Comparison of ENCODE assay signal across 1 cellular context in genomic region chr17:78355045-78355641, GRCh38.
TF ChIP-seq lines count a peak whose summit lies in the region.

No MANE protein-coding gene starts in this region.

TF ChIP-seq in HepG2, 621 proteins besides CTCF, POLR2A, EP300 and RAD21 (continued from another document):
- TF ChIP-seq AHDC1 (CRISPR knock-in tag; IDR thresholded peaks at IDR 0.05; ENCODE audit: borderline replicate concordance) (peak; percentile 70; the same call in 1 of the 2 replicates), HDAC1 (CRISPR knock-in tag; IDR thresholded peaks at IDR 0.05) (peak; percentile 42; the same call in 1 of the 2 replicates)
